ENCODE assay signal across 13 cellular contexts in genomic region chr5:159849437-159850191, GRCh38.
DNase-seq lines count a peak whose midpoint lies in the region; ATAC-seq and TF ChIP-seq lines count a peak whose summit lies in the region.
"Had no signal": no experiment of that assay in that cellular context is flagged by ENCODE, and none has a peak within 500 bp of the region (broad histone marks: within the 10 kb centered on the region; RNA-seq: fewer than 3 reads in every experiment).

No MANE protein-coding gene starts in this region.

- H3K9me2 ChIP-seq in PC-9 (ENCODE audit: insufficient read depth): no peaks in the 10 kb centered on the region

- H3K9me3 ChIP-seq in PC-9 (ENCODE audit: insufficient read depth, low read depth): no peaks in the 10 kb centered on the region
- no peaks in the 10 kb centered on the region for H3K9me3 ChIP-seq in esophagus muscularis mucosa
- H3K9me3 ChIP-seq in gastrocnemius medialis: no peaks in the 10 kb centered on the region
- H3K9me3 ChIP-seq: tibial artery had no signal

- no peak for TF ChIP-seq CTCF in PC-9 (conservative IDR thresholded peaks at IDR 0.05)
- no peak for TF ChIP-seq CTCF in esophagus muscularis mucosa (IDR thresholded peaks at IDR 0.05)
- no peak for TF ChIP-seq CTCF in gastrocnemius medialis (IDR thresholded peaks at IDR 0.05 in 4 of 5, conservative IDR thresholded peaks at IDR 0.05 in 1 of 5)

- CTCF ChIA-PET in PC-9 (lab: Charles Lee): interaction anchor here (0.9 to 1.5 kb wide), 2 partner anchors 137 to 405 kb away, joined by 3 read pairs; no protein-coding TSS in a partner anchor

- H3K4me1 ChIP-seq in PC-9 (replicated peaks; ENCODE audit: insufficient read depth): peaks cover 36% of the 10 kb centered on the region
- H3K4me1 ChIP-seq in esophagus muscularis mucosa: no peaks in the 10 kb centered on the region
- peaks cover 0 to 27% of the 10 kb centered on the region in 2 donors for H3K4me1 ChIP-seq in gastrocnemius medialis

- TF ChIP-seq EP300 in esophagus muscularis mucosa (IDR thresholded peaks at IDR 0.05): no peak

- H3K4me2 ChIP-seq in PC-9: peak overlapping the region; percentile 72
- H3K4me2 ChIP-seq: KMS-11 had no signal

- intact Hi-C loops in PC-9 (cut with micrococcal nuclease; ENCODE audit: unreplicated experiment) (loop anchor here (1.0 to 2.0 kb wide), 2 partner anchors 23 to 63 kb away; no protein-coding TSS in a partner anchor), esophagus muscularis mucosa (cut with DNase I) (no loop called here), gastrocnemius medialis (cut with DNase I; ENCODE audit: low total_unique reads) (no loop called here)

- TF ChIP-seq POLR2A in esophagus muscularis mucosa (IDR thresholded peaks at IDR 0.05; ENCODE audit: low read depth): no peak
- TF ChIP-seq POLR2A in gastrocnemius medialis (IDR thresholded peaks at IDR 0.05): no peak

- ATAC-seq in gastrocnemius medialis: peak; percentile 88 to 89
- no peak for ATAC-seq in GM18502 (IDR thresholded peaks at IDR 0.05; ENCODE audit: poor library complexity, unreplicated experiment)
- no peak for ATAC-seq in HG02870 (IDR thresholded peaks at IDR 0.05; ENCODE audit: unreplicated experiment)

- DNase-seq in DMS53 treated with DMSO at 0.1 percent for 48 hours (lab: John Stamatoyannopoulos, UW; ENCODE audit: unreplicated experiment) (peak; percentile 86), PC-9 (peak; percentile 38 to 85), esophagus muscularis mucosa (ENCODE audit: extremely low spot score) (no peak), gastrocnemius medialis (peak; percentile 47 to 65), medulla oblongata (ENCODE audit: extremely low spot score) (no peak), SHP77 treated with DMSO at 0.1 percent for 48 hours (lab: John Stamatoyannopoulos, UW) (no peak)
- DNase-seq: caudate nucleus, NCI-H2227 treated with DMSO at 0.1 percent for 48 hours, SHP77 had no signal

- no TSS peak for BruUV-seq in PC-9 (replicated peaks; lab: Mats Ljungman, UMichigan)

- H3F3A ChIP-seq in PC-9 (ENCODE audit: insufficient read depth, low read depth): peaks cover 29% of the 10 kb centered on the region

- H3K27ac ChIP-seq in PC-9: peak overlapping the region; percentile 95
- H3K27ac ChIP-seq in esophagus muscularis mucosa (replicated peaks in 1 of 4): peak overlapping the region in 3 of 4 donors; percentile 9 to 34 (median 13)
- peak overlapping the region; percentile 62 to 91 (median 82) for H3K27ac ChIP-seq in gastrocnemius medialis
- H3K27ac ChIP-seq: KMS-11, tibial artery had no signal

- 87% methylated on average over 4 of the region's 4 CpGs for WGBS in esophagus muscularis mucosa

- no peaks in the 10 kb centered on the region for H3K36me3 ChIP-seq in PC-9 (ENCODE audit: low read depth)
- H3K36me3 ChIP-seq in esophagus muscularis mucosa: no peaks in the 10 kb centered on the region
- H3K36me3 ChIP-seq in gastrocnemius medialis: no peaks in the 10 kb centered on the region
- H3K36me3 ChIP-seq: tibial artery had no signal

- H3K27me3 ChIP-seq in PC-9 (ENCODE audit: insufficient read depth, low read depth): no peaks in the 10 kb centered on the region
- no peaks in the 10 kb centered on the region for H3K27me3 ChIP-seq in esophagus muscularis mucosa
- H3K27me3 ChIP-seq in gastrocnemius medialis: no peaks in the 10 kb centered on the region
- H3K27me3 ChIP-seq: tibial artery had no signal

- POLR2A ChIA-PET in PC-9 (lab: Charles Lee; ENCODE audit: unreplicated experiment): no interaction called here

- no peaks in the 10 kb centered on the region for H3K79me2 ChIP-seq in PC-9 (ENCODE audit: low read depth)

- H3K4me3 ChIP-seq in PC-9: no peak overlapping the region; the same call in 1 of the 2 replicates
- no peak overlapping the region for H3K4me3 ChIP-seq in esophagus muscularis mucosa
- no peak overlapping the region for H3K4me3 ChIP-seq in gastrocnemius medialis
- H3K4me3 ChIP-seq: tibial artery had no signal

- no peak overlapping the region for H2AFZ ChIP-seq in PC-9

- in situ Hi-C loops in gastrocnemius medialis (cut with MboI; ENCODE audit: low sequenced_read_pairs in 4 of 4): no loop called here

- H4K20me1 ChIP-seq in PC-9 (ENCODE audit: insufficient read depth): no peaks in the 10 kb centered on the region

Comparison
In these comparisons a context has a peak if more than half of its experiments do, and no peak if none do; other contexts are left out.
1. DNase-seq: peak in DMS53 treated with DMSO at 0.1 percent for 48 hours (single experiment), PC-9 (2 of 2) and gastrocnemius medialis (2 of 2); none in esophagus muscularis mucosa (single experiment), medulla oblongata (single experiment) and SHP77 treated with DMSO at 0.1 percent for 48 hours (single experiment).
2. H3K27ac ChIP-seq: peak in every context shown above with its lines; median percentile 95 in PC-9; 82 in gastrocnemius medialis; 13 in esophagus muscularis mucosa.
3. ATAC-seq: peak in gastrocnemius medialis (2 of 2); none in GM18502 (single experiment) and HG02870 (single experiment).